20 cellular contexts compared by ENCODE assay signal in the genomic region with DNA sequence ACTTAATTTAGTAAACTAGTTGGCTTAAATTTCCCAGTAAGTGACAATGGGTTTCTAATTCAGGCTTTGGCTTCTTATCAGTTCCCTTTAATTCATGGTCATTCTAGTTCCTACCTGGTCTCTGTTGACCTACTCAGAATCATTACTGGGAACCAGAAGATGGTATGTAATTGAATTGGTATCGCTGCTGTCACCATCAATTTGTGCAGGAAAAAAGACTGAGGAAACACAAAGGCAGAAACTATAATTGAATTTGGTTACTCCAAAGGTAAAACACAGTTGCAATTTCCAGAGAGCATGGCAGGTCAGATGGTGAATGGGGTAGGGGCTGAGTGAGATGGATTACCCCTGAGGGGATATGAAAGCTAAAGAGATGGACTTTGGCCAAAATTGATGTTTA.
DNase-seq lines count a peak whose midpoint lies in the region; ATAC-seq and TF ChIP-seq lines count a peak whose summit lies in the region.
"Had no signal": no experiment of that assay in that cellular context is flagged by ENCODE, and none has a peak within 500 bp of the region (broad histone marks: within the 10 kb centered on the region; RNA-seq: fewer than 3 reads in every experiment).

No MANE protein-coding gene starts in this region.

- H3K4me3 ChIP-seq in WERI-Rb-1 (ENCODE audit: low read depth, low read length) = no peak overlapping the region
- H3K4me3 ChIP-seq: HAP-1 had no signal

- DNase-seq in NCI-H82 treated with DMSO at 0.1 percent for 48 hours (lab: John Stamatoyannopoulos, UW; ENCODE audit: unreplicated experiment) (peak; percentile 23), NCI-H82 (lab: John Stamatoyannopoulos, UW) (no peak), NCI-H146 (lab: John Stamatoyannopoulos, UW) (peak; percentile 31), SK-N-DZ (ENCODE audit: low spot score) (peak; percentile 97), WERI-Rb-1 (no peak), NCI-H2171 (lab: John Stamatoyannopoulos, UW) (no peak)
- DNase-seq: ACHN; AML-193; C1 segment of cervical spinal cord; Calu3; CD4-positive, alpha-beta memory T cell; COR-L47; DMS53; DMS79 treated with DMSO at 0.1 percent for 48 hours; GF-D8; GOT3; HFFc6 had no signal

- no peaks in the 10 kb centered on the region for H3K9me3 ChIP-seq in WERI-Rb-1 (ENCODE audit: severe bottlenecking)
- H3K9me3 ChIP-seq: HAP-1 had no signal

- no peak overlapping the region for H3K27ac ChIP-seq in WERI-Rb-1
- H3K27ac ChIP-seq: 22Rv1 had no signal

- no peaks in the 10 kb centered on the region for H3K36me3 ChIP-seq in WERI-Rb-1
- H3K36me3 ChIP-seq: HAP-1 had no signal

- no peaks in the 10 kb centered on the region for H3K27me3 ChIP-seq in WERI-Rb-1 (ENCODE audit: insufficient read depth, low read depth, severe bottlenecking)

- no peak for TF ChIP-seq CTCF in WERI-Rb-1 (IDR thresholded peaks at IDR 0.05; ENCODE audit: low read depth, low read length)

- no peak for ATAC-seq in GM19023 (IDR thresholded peaks at IDR 0.05; ENCODE audit: unreplicated experiment)

Comparison
In these comparisons a context has a peak if more than half of its experiments do, and no peak if none do; other contexts are left out.
1. DNase-seq: peak in NCI-H82 treated with DMSO at 0.1 percent for 48 hours (single experiment), NCI-H146 (single experiment) and SK-N-DZ (single experiment); none in NCI-H82 (single experiment), WERI-Rb-1 (single experiment) and NCI-H2171 (single experiment).